In the genomic region with DNA sequence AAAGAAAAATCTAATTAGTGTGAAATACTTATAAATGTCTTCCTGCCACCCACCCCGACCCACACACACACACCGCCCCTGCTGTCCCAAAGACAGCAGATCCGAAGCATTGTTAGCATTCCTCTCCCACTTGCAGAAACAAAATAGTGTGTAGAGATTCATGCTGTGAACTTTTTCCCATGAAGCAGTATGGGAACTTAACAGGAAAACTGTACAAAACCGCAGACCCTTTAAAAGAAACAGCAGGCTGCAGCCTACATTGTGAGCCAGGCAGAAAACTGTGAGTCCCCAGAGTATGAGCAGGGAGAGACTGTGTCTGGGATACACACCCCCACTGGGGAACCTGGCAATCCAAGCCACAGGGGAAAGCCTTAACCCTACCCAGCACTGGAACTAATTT, we compare ENCODE assay signal across 1 cellular context.
TF ChIP-seq lines count a peak whose summit lies in the region.

No MANE protein-coding gene starts in this region.

TF ChIP-seq in H1, 55 proteins besides CTCF, POLR2A, EP300 and RAD21 (continued from another document):
- TF ChIP-seq TEAD4 (IDR thresholded peaks at IDR 0.05; ENCODE audit: low read depth, low read length): 0 out of 2 replicates have a peak, but pooled peaks have one; percentile 52
